In the genomic region with DNA sequence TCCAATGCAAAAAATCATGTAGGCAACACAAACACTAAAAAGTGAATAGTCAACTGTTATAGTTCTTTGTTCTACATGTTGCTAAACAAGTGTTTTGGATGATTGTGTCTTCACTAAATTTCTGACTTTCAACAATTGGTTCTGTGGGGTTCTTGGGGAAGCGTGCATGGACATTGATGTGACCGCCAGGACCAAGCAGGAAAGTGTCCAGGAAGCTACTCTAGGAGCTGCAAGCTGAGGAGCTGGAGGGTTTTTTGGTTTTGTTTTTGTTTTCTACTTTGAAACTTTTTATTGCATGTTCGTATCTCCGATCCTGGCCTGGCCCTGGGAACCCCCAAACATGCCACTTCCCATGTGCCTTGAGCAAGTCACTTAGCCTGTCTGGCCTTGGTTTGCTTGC, we compare ENCODE assay signal across 25 cellular contexts. TPM values are rescaled to one million over a fixed set of nuclear protein-coding genes. Genes with fewer than 3 reads are reported as not detected.
"Had no signal": no experiment of that assay in that cellular context is flagged by ENCODE, and none has a peak within 500 bp of the region (broad histone marks: within the 10 kb centered on the region; RNA-seq: fewer than 3 reads in every experiment).

No MANE protein-coding gene starts in this region.

- H3K36me3 ChIP-seq: brain microvascular endothelial cell, colonic mucosa, neural progenitor cell, ovary, right lobe of liver, thyroid gland, uterus had no signal

- H3K4me1 ChIP-seq: colonic mucosa, uterus had no signal

- H3K4me2 ChIP-seq: neural progenitor cell had no signal

- DNase-seq: activated CD4-positive, alpha-beta T cell treated with anti-CD3 and anti-CD28 coated beads for 4 hours; activated CD8-positive, alpha-beta T cell treated with anti-CD3 and anti-CD28 coated beads for 36 hours; activated effector memory CD4-positive, alpha-beta T cell treated with Interleukin-2 at 50 U/mL for 16 hours; activated naive CD4-positive, alpha-beta T cell treated with anti-CD3 and anti-CD28 coated beads, Interleukin-2, amount 10 ng/mL, durations not matched to agents 7 days and 5 days; activated T-cell treated with anti-CD3 and anti-CD28 coated beads, Interleukin-2, amount 50 U/mL, for 24 hours; brain microvascular endothelial cell; colonic mucosa; erythroblast; foreskin melanocyte; ovary; right lobe of liver; stimulated activated naive CD4-positive, alpha-beta T cell; SW 1271; thyroid gland; uterus had no signal

- ATAC-seq: activated CD8-positive, alpha-beta T cell treated with anti-CD3 and anti-CD28 coated beads for 36 hours; right lobe of liver had no signal

- H3K27me3 ChIP-seq: brain microvascular endothelial cell, colonic mucosa, neural progenitor cell, ovary, right lobe of liver, thyroid gland, uterus had no signal

- H3K9me3 Mint-ChIP-seq: activated CD8-positive, alpha-beta T cell treated with anti-CD3 and anti-CD28 coated beads for 36 hours; activated T-cell treated with anti-CD3 and anti-CD28 coated beads, Interleukin-2, amount 50 U/mL, for 24 hours; mesothelial cell of epicardium had no signal

- H3K4me3 ChIP-seq: colonic mucosa, lung, neural progenitor cell, ovary, right lobe of liver, thyroid gland, uterus had no signal

- H3K9me3 ChIP-seq: colonic mucosa, ovary, right lobe of liver, thyroid gland, uterus had no signal

- H2AFZ ChIP-seq: neural progenitor cell had no signal

- H3K36me3 Mint-ChIP-seq: mesothelial cell of epicardium, neural progenitor cell had no signal

- H3K27ac Mint-ChIP-seq: activated CD8-positive, alpha-beta T cell treated with anti-CD3 and anti-CD28 coated beads for 36 hours; activated T-cell treated with anti-CD3 and anti-CD28 coated beads, Interleukin-2, amount 50 U/mL, for 24 hours; mesothelial cell of epicardium; neural progenitor cell had no signal

- H3K4me3 Mint-ChIP-seq: activated CD8-positive, alpha-beta T cell treated with anti-CD3 and anti-CD28 coated beads for 36 hours; activated naive CD4-positive, alpha-beta T cell treated with anti-CD3 and anti-CD28 coated beads, Interleukin-2, amount 10 ng/mL, durations not matched to agents 7 days and 5 days; activated T-cell treated with anti-CD3 and anti-CD28 coated beads, Interleukin-2, amount 50 U/mL, for 24 hours; central memory CD8-positive, alpha-beta T cell; mesothelial cell of epicardium; neural progenitor cell had no signal

- FAIRE-seq: endometrium, keratinocyte had no signal

- H3K27ac ChIP-seq: brain microvascular endothelial cell, neural progenitor cell, ovary, right lobe of liver, uterus had no signal

- H3K27me3 Mint-ChIP-seq: activated CD8-positive, alpha-beta T cell treated with anti-CD3 and anti-CD28 coated beads for 36 hours; activated naive CD4-positive, alpha-beta T cell treated with anti-CD3 and anti-CD28 coated beads, Interleukin-2, amount 10 ng/mL, durations not matched to agents 7 days and 5 days; activated T-cell treated with anti-CD3 and anti-CD28 coated beads, Interleukin-2, amount 50 U/mL, for 24 hours; central memory CD8-positive, alpha-beta T cell had no signal

RNA-seq across cellular contexts. Expression of a gene that starts 8.0 kb away (rescaled TPM):
- total RNA-seq: mesothelial cell of epicardium, myocyte had no signal
- polyA plus RNA-seq: keratinocyte had no signal

RNA-seq across cellular contexts. Expression of a gene that starts 15.9 kb away (rescaled TPM):
- total RNA-seq: mesothelial cell of epicardium, myocyte had no signal
- polyA plus RNA-seq: keratinocyte had no signal

RNA-seq across cellular contexts. Expression of a gene that starts 21.5 kb away (rescaled TPM):
- total RNA-seq: aorta; mesothelial cell of epicardium; myocyte; right lobe of liver; subcutaneous adipose tissue; T-helper 2 cell treated with Interferon-gamma antibody and Interleukin-4, amounts not matched to agents 100 ng/mL and 5 ng/mL, for 36 hours; thyroid gland; uterus had no signal
- polyA plus RNA-seq: keratinocyte, ovary had no signal

RNA-seq across cellular contexts. Expression of a gene that starts 37.0 kb away (rescaled TPM):
- total RNA-seq: activated CD8-positive, alpha-beta T cell treated with anti-CD3 and anti-CD28 coated beads for 36 hours; aorta; lung; mesothelial cell of epicardium; myocyte; subcutaneous adipose tissue; T-helper 2 cell treated with Interferon-gamma antibody and Interleukin-4, amounts not matched to agents 100 ng/mL and 5 ng/mL, for 36 hours; uterus had no signal
- polyA plus RNA-seq: keratinocyte, lung, ovary had no signal
